Comparison of ENCODE assay signal across 8 cellular contexts in the genomic region with DNA sequence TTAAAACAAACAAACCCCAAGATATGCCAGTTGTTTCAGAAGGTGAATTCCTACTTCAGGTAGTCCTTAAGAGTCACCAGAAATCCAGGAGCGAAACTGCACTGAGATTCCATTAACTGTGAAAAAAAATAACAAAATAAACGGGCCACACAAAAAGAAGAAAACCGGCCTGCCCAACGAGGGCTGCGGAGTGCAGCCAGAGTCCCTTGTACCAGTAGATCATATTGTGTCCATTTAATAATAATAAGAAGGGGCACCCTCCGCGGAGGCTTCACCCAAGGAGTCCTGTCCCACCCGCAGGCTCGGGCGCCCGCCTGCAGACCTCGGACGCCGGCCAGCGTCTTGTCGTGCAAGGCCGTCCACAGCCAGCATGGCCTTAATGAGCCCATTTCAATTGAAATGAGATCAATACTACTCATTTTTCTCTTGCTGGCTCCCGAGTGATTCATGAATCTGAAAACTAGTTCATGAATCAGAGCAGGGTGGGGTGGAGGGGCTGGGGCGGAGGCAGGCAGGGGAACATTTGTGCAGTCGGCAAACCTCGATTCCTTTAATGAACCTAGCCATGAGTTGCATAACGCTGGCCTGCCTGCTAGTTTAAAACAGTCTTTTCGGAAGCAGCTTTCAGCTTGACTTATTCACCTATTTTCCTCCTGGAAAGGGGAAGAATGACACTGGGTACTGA.
DNase-seq lines count a peak whose midpoint lies in the region; ATAC-seq and TF ChIP-seq lines count a peak whose summit lies in the region.

No MANE protein-coding gene starts in this region.

- DNase-seq in HL-60 (ENCODE audit: low read depth in 1 of 2, low spot score in 1 of 2) (peak; percentile 88 to 89), SK-N-MC (ENCODE audit: low read depth, low spot score) (no peak), left cardiac atrium (peak; percentile 81), aorta (peak; percentile 88)
- DNase-seq in activated naive CD8-positive, alpha-beta T cell treated with anti-CD3 and anti-CD28 coated beads, Interleukin-2, amount 10 ng/mL, durations not matched to agents 7 days and 5 days, result no peak

- H3K4me3 ChIP-seq in HL-60 (replicated peaks; ENCODE audit: insufficient read depth, low read length) (no peak overlapping the region), SK-N-MC (peak overlapping the region; percentile 79), rectal smooth muscle tissue (ENCODE audit: low read length) (peak overlapping the region; percentile 50), aorta (ENCODE audit: low read length in 2 of 2) (no peak overlapping the region)

- no peaks in the 10 kb centered on the region for H3K9me3 Mint-ChIP-seq in activated naive CD8-positive, alpha-beta T cell treated with anti-CD3 and anti-CD28 coated beads, Interleukin-2, amount 10 ng/mL, durations not matched to agents 7 days and 5 days

- peak overlapping the region; percentile 76 for H3K4me3 Mint-ChIP-seq in activated naive CD8-positive, alpha-beta T cell treated with anti-CD3 and anti-CD28 coated beads, Interleukin-2, amount 10 ng/mL, durations not matched to agents 7 days and 5 days

- H3K9me3 ChIP-seq in SK-N-MC (ENCODE audit: low read depth, low read length) (no peaks in the 10 kb centered on the region), aorta (ENCODE audit: control insufficient read depth, low read length) (no peaks in the 10 kb centered on the region)

- no peak for ATAC-seq in activated naive CD8-positive, alpha-beta T cell treated with anti-CD3 and anti-CD28 coated beads, Interleukin-2, amount 10 ng/mL, durations not matched to agents 7 days and 5 days (ENCODE audit: low read depth)
- ATAC-seq in left cardiac atrium (peak in 1 of 2 donors; percentile 52), aorta (ENCODE audit: low FRiP score) (peak; percentile 68), GM21423 (IDR thresholded peaks at IDR 0.05; ENCODE audit: unreplicated experiment) (no peak), HG03432 (IDR thresholded peaks at IDR 0.05; ENCODE audit: unreplicated experiment) (no peak)

- H3K9ac ChIP-seq in SK-N-MC (ENCODE audit: insufficient read length), result peak overlapping the region; percentile 94
- peak overlapping the region; percentile 71 for H3K9ac ChIP-seq in rectal smooth muscle tissue (ENCODE audit: low read length)

- H3K4me1 Mint-ChIP-seq in activated naive CD8-positive, alpha-beta T cell treated with anti-CD3 and anti-CD28 coated beads, Interleukin-2, amount 10 ng/mL, durations not matched to agents 7 days and 5 days, result peaks cover 54% of the 10 kb centered on the region

- POLR2A ChIA-PET in activated naive CD8-positive, alpha-beta T cell treated with anti-CD3 and anti-CD28 coated beads, Interleukin-2, amount 10 ng/mL, durations not matched to agents 7 days and 5 days (lab: Charles Lee), result interaction anchor here (0.5 to 8.3 kb wide), 14 partner anchors 15 to 289 kb away, joined by 3 to 188 read pairs (median 6); a partner anchor contains a TSS

- H3K27ac ChIP-seq in HL-60 (replicated peaks), result peak overlapping the region; percentile 98
- peak overlapping the region; percentile 100 for H3K27ac ChIP-seq in SK-N-MC
- peak overlapping the region; percentile 98 for H3K27ac ChIP-seq in rectal smooth muscle tissue (ENCODE audit: low read depth, low read length)
- peak overlapping the region; percentile 97 to 100 for H3K27ac ChIP-seq in aorta (ENCODE audit: low read depth in 1 of 2, low read length in 2 of 2)

- H3K27me3 ChIP-seq in HL-60 (ENCODE audit: insufficient read depth, poor library complexity, severe bottlenecking) (no peaks in the 10 kb centered on the region), rectal smooth muscle tissue (ENCODE audit: control insufficient read depth, insufficient read depth, low read length) (no peaks in the 10 kb centered on the region), aorta (ENCODE audit: control insufficient read depth in 1 of 2, insufficient read depth in 2 of 2, low read length in 1 of 2) (no peaks in the 10 kb centered on the region)

- intact Hi-C loops in left cardiac atrium (cut with DNase I) (loop anchor here (2.0 to 10.0 kb wide), 8 partner anchors 111 to 359 kb away; a partner anchor contains a TSS), aorta (cut with DNase I) (loop anchor here (5.0 to 10.0 kb wide), 8 partner anchors 36 to 354 kb away; no protein-coding TSS in a partner anchor)

- no peak for TF ChIP-seq CTCF in HL-60 (IDR thresholded peaks at IDR 0.05; ENCODE audit: insufficient read depth, low read length)

- H3K36me3 ChIP-seq in SK-N-MC (ENCODE audit: insufficient read depth, low read length), result no peaks in the 10 kb centered on the region
- no peaks in the 10 kb centered on the region for H3K36me3 ChIP-seq in rectal smooth muscle tissue (ENCODE audit: control insufficient read depth, insufficient read depth, low read length)
- no peaks in the 10 kb centered on the region for H3K36me3 ChIP-seq in aorta (ENCODE audit: control insufficient read depth in 1 of 2, insufficient read depth in 2 of 2, low read length in 1 of 2)

- no peaks in the 10 kb centered on the region for H3K27me3 Mint-ChIP-seq in activated naive CD8-positive, alpha-beta T cell treated with anti-CD3 and anti-CD28 coated beads, Interleukin-2, amount 10 ng/mL, durations not matched to agents 7 days and 5 days

- 11 to 21% methylated on average over 23 of the region's 23 CpGs for WGBS in aorta, 2 donors

- peak overlapping the region; percentile 94 for H3K27ac Mint-ChIP-seq in activated naive CD8-positive, alpha-beta T cell treated with anti-CD3 and anti-CD28 coated beads, Interleukin-2, amount 10 ng/mL, durations not matched to agents 7 days and 5 days

- peaks cover 3% of the 10 kb centered on the region for H3K36me3 Mint-ChIP-seq in activated naive CD8-positive, alpha-beta T cell treated with anti-CD3 and anti-CD28 coated beads, Interleukin-2, amount 10 ng/mL, durations not matched to agents 7 days and 5 days

- H3K4me1 ChIP-seq in rectal smooth muscle tissue (ENCODE audit: control insufficient read depth, insufficient read depth, low read length) (peaks cover 81% of the 10 kb centered on the region), aorta (ENCODE audit: control insufficient read depth in 1 of 2, insufficient read depth in 2 of 2, low read length in 2 of 2) (peaks cover 4 to 9% of the 10 kb centered on the region in 2 donors)

Comparison
In these comparisons a context has a peak if more than half of its experiments do, and no peak if none do; other contexts are left out.
1. DNase-seq: peak in HL-60 (2 of 2), left cardiac atrium (single experiment) and aorta (2 of 2); none in SK-N-MC (single experiment) and activated naive CD8-positive, alpha-beta T cell treated with anti-CD3 and anti-CD28 coated beads, Interleukin-2, amount 10 ng/mL, durations not matched to agents 7 days and 5 days (single experiment).
2. H3K4me3 ChIP-seq: peak in SK-N-MC (single experiment) and rectal smooth muscle tissue (single experiment); none in HL-60 (single experiment) and aorta (0 of 2).
3. Peak in every context shown above with its lines, with median percentiles within 50 percentile points of each other: H3K27ac ChIP-seq.